In genomic region chr16:8649829-8650554, GRCh38 we compare ENCODE assay signal across 25 cellular contexts. TPM values are rescaled to one million over a fixed set of nuclear protein-coding genes. Genes with fewer than 3 reads are reported as not detected.
"Had no signal": no experiment of that assay in that cellular context is flagged by ENCODE, and none has a peak within 500 bp of the region (broad histone marks: within the 10 kb centered on the region; RNA-seq: fewer than 3 reads in every experiment).

No MANE protein-coding gene starts in this region.

- H3K9me2 ChIP-seq: SK-N-SH had no signal

- H3K27ac ChIP-seq: KMS-11, RWPE1 had no signal

- DNase-seq: IMR-90, Kasumi-1, MM.1S, NCI-H1048, NCI-H1105 treated with DMSO at 0.1 percent for 48 hours, NCI-H1417 treated with DMSO at 0.1 percent for 48 hours, NCI-H187, NCI-H2029, NCI-H2081 treated with DMSO at 0.1 percent for 48 hours, NCI-H2171, NCI-H226, NCI-H446, NCI-H510A, NCI-H524 treated with DMSO at 0.1 percent for 48 hours, NCI-H69, NCI-H774, SHP77, SK-N-SH, SW 1271 had no signal

- H3K9me3 ChIP-seq: SK-N-SH had no signal

- ATAC-seq: Panc1 had no signal

- H3K4me2 ChIP-seq: KMS-11, SK-N-SH had no signal

RNA-seq across cellular contexts. Expression of gene TMEM114, which starts 59.7 kb away (rescaled TPM):
- total RNA-seq: HT-29, IMR-90, M059J, SK-MEL-5 had no signal
- polyA plus RNA-seq: IMR-90, SK-N-SH had no signal
